In the genomic region with DNA sequence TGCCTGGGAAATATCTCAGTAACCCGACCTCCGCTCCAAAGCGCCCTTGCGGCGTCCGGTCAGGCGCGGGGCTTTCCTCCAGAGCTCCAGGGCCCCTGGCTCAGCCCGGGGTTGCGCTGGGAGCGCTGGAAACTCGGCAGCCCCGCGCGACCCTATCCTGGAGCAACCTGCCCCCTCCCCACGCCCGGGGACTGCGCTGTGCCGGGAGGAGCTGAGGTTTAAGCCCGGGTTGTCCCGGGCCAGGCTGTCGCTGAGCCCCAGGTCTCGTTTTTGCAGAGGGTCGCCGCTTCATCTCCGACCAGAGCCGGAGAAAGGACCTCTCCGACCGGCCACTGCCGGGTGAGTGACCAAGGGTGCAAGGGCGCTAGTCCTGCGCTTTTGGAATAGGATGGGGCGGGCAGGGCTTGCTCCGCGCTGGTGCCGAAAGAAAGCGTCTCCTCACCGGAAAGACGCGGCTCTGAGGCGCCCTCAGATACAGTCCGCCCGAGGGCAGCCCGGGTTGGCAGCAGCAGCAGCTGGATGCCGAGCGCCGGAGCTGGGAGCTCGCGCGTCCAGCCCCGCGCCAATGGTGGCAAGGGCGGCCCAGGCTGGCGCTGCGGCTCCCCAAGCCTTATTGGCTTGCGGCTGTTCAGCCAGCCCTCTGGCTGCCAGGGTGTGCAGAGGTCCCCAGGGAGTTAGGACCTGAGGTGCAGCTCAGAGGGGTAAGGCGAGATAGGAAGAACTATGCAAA, we compare ENCODE assay signal across 8 cellular contexts. TPM values are rescaled to one million over a fixed set of nuclear protein-coding genes. Genes with fewer than 3 reads are reported as not detected.
DNase-seq lines count a peak whose midpoint lies in the region; ATAC-seq and TF ChIP-seq lines count a peak whose summit lies in the region.

No MANE protein-coding gene starts in this region.

- no peak overlapping the region for H3K27ac Mint-ChIP-seq in Caco-2 (ENCODE audit: unreplicated experiment)
- no peak overlapping the region for H3K27ac Mint-ChIP-seq in activated naive CD4-positive, alpha-beta T cell treated with anti-CD3 and anti-CD28 coated beads for 36 hours

- no peaks in the 10 kb centered on the region for H3K9me3 ChIP-seq in Caco-2
- no peaks in the 10 kb centered on the region for H3K9me3 ChIP-seq in thyroid gland

- DNase-seq in Caco-2: peak in 1 of 2 experiments; percentile 46
- peak; percentile 34 for DNase-seq in HPDE6-E6E7 (ENCODE audit: extremely low spot score)
- DNase-seq in RWPE1 (ENCODE audit: low spot score): peak; percentile 41
- DNase-seq in activated naive CD4-positive, alpha-beta T cell treated with anti-CD3 and anti-CD28 coated beads for 36 hours: peak; percentile 74
- peak; percentile 74 for DNase-seq in glomerular visceral epithelial cell (ENCODE audit: extremely low spot score)
- DNase-seq in occipital lobe (lab: John Stamatoyannopoulos, UW): peak; percentile 47
- DNase-seq in thyroid gland: peak; percentile 69 to 74

- peak in 1 of 2 donors; percentile 77 for TF ChIP-seq POLR2A in thyroid gland (IDR thresholded peaks at IDR 0.05)

- peak overlapping the region; percentile 43 for H3K4me3 Mint-ChIP-seq in Caco-2 (ENCODE audit: unreplicated experiment)
- peak overlapping the region; percentile 59 for H3K4me3 Mint-ChIP-seq in activated naive CD4-positive, alpha-beta T cell treated with anti-CD3 and anti-CD28 coated beads for 36 hours

- H3K4me1 ChIP-seq in Caco-2 (peaks cover 57% of the 10 kb centered on the region), thyroid gland (peaks cover 14 to 17% of the 10 kb centered on the region in 2 donors)

- no peaks in the 10 kb centered on the region for H3K27me3 ChIP-seq in Caco-2 (replicated peaks; ENCODE audit: control insufficient read depth, insufficient read depth, low read length)
- H3K27me3 ChIP-seq in thyroid gland: no peaks in the 10 kb centered on the region

- H3K4me3 ChIP-seq in Caco-2 (ENCODE audit: low read depth, low read length) (peak overlapping the region; percentile 39), thyroid gland (replicated peaks in 1 of 3) (peak overlapping the region; percentile 43 to 60 (median 47))

- ATAC-seq in GM21367 (IDR thresholded peaks at IDR 0.05; ENCODE audit: unreplicated experiment): peak; percentile 97

- POLR2A ChIA-PET in Caco-2 (lab: Charles Lee) (interaction anchor here (0.6 to 0.8 kb wide), 2 partner anchors 187 to 508 kb away, joined by 3 to 4 read pairs; no protein-coding TSS in a partner anchor), RWPE1 (lab: Yijun Ruan, JAX; ENCODE audit: low non-redundant PET) (interaction anchor here (1.0 kb wide), 1 partner anchor 89 kb away, joined by 3 read pairs; no protein-coding TSS in a partner anchor)

- no peak overlapping the region for H3K27ac ChIP-seq in RWPE1
- H3K27ac ChIP-seq in thyroid gland: peak overlapping the region; percentile 85 to 89 (median 85)

- peaks cover 5% of the 10 kb centered on the region for H3K36me3 Mint-ChIP-seq in Caco-2 (ENCODE audit: insufficient read depth, unreplicated experiment)
- no peaks in the 10 kb centered on the region for H3K36me3 Mint-ChIP-seq in activated naive CD4-positive, alpha-beta T cell treated with anti-CD3 and anti-CD28 coated beads for 36 hours (ENCODE audit: low read depth)

- H3K27me3 Mint-ChIP-seq in Caco-2 (ENCODE audit: insufficient read depth, unreplicated experiment): no peaks in the 10 kb centered on the region
- H3K27me3 Mint-ChIP-seq in activated naive CD4-positive, alpha-beta T cell treated with anti-CD3 and anti-CD28 coated beads for 36 hours (ENCODE audit: low read depth): peaks cover 20% of the 10 kb centered on the region

- peaks cover 20% of the 10 kb centered on the region for H3K9me3 Mint-ChIP-seq in Caco-2 (ENCODE audit: unreplicated experiment)
- H3K9me3 Mint-ChIP-seq in activated naive CD4-positive, alpha-beta T cell treated with anti-CD3 and anti-CD28 coated beads for 36 hours: peaks cover 7% of the 10 kb centered on the region

- intact Hi-C loops in Caco-2 (cut with micrococcal nuclease; ENCODE audit: unreplicated experiment) (no loop called here), thyroid gland (cut with DNase I) (no loop called here)
- intact Hi-C loops in activated naive CD4-positive, alpha-beta T cell treated with anti-CD3 and anti-CD28 coated beads for 36 hours (cut with micrococcal nuclease): loop anchor here (1.0 kb wide), 2 partner anchors 12 to 26 kb away; partner anchors contain the start of genes GOLT1B and RECQL

- H3K36me3 ChIP-seq in Caco-2 (ENCODE audit: control insufficient read depth, insufficient read depth, low read length): no peaks in the 10 kb centered on the region
- H3K36me3 ChIP-seq in thyroid gland: no peaks in the 10 kb centered on the region

- TF ChIP-seq CTCF in Caco-2 (IDR thresholded peaks at IDR 0.05; ENCODE audit: insufficient read depth in 1 of 2, low read depth in 1 of 2, low read length in 1 of 2, severe bottlenecking in 1 of 2, unreplicated experiment in 1 of 2): no peak
- TF ChIP-seq CTCF in RWPE1 (conservative IDR thresholded peaks at IDR 0.05; ENCODE audit: low read depth): no peak
- peak in 1 of 6 experiments; percentile 26 for TF ChIP-seq CTCF in thyroid gland (IDR thresholded peaks at IDR 0.05)

- CTCF ChIA-PET in Caco-2 (lab: Charles Lee) (no interaction called here), RWPE1 (lab: Yijun Ruan, JAX) (no interaction called here)
- CTCF ChIA-PET in activated naive CD4-positive, alpha-beta T cell treated with anti-CD3 and anti-CD28 coated beads for 36 hours (lab: Charles Lee): no interaction called here

- BruUV-seq in Caco-2 (replicated peaks; lab: Mats Ljungman, UMichigan): no TSS peak

- peaks cover 47% of the 10 kb centered on the region for H3K4me1 Mint-ChIP-seq in Caco-2 (ENCODE audit: low read depth, unreplicated experiment)
- peaks cover 2% of the 10 kb centered on the region for H3K4me1 Mint-ChIP-seq in activated naive CD4-positive, alpha-beta T cell treated with anti-CD3 and anti-CD28 coated beads for 36 hours (ENCODE audit: low read depth)

- 0% methylated on average over 7 to 25 of the region's 57 CpGs for WGBS in thyroid gland, 2 donors

RNA-seq across cellular contexts. Expression of gene SPX, which starts 1.5 kb away (rescaled TPM):
- 6.4 and 6.9 TPM in 2 replicates for total RNA-seq in Caco-2 (2022)
- total RNA-seq in activated naive CD4-positive, alpha-beta T cell treated with anti-CD3 and anti-CD28 coated beads for 36 hours: under 1 TPM; 0.50 to 0.57 TPM
- total RNA-seq in occipital lobe: 0.16 TPM
- total RNA-seq in thyroid gland: 10 to 100 TPM; 18.0 to 48.2 (median 40.4) TPM

RNA-seq across cellular contexts. Expression of gene GOLT1B, which starts 26.0 kb away (rescaled TPM):
- total RNA-seq in Caco-2 (2022) (75.9 and 81.7 TPM in 2 replicates), occipital lobe (48.7 TPM), thyroid gland (100 to 1,000 TPM in 1 of 4 donors, 10 to 100 TPM in 3; 22.5 to 108 (median 40.1) TPM)
- total RNA-seq in activated naive CD4-positive, alpha-beta T cell treated with anti-CD3 and anti-CD28 coated beads for 36 hours: 10 to 100 TPM; 36.2 to 36.8 TPM

RNA-seq across cellular contexts. Expression of gene RECQL, which starts 26.2 kb away (rescaled TPM):
- total RNA-seq in Caco-2 (2022) (50.7 and 55.3 TPM in 2 replicates), occipital lobe (43.2 TPM), thyroid gland (10 to 100 TPM; 26.8 to 71.2 (median 46.4) TPM)
- 10 to 100 TPM; 89.8 to 93.7 TPM for total RNA-seq in activated naive CD4-positive, alpha-beta T cell treated with anti-CD3 and anti-CD28 coated beads for 36 hours
